ENCODE assay signal across 16 cellular contexts in the genomic region with DNA sequence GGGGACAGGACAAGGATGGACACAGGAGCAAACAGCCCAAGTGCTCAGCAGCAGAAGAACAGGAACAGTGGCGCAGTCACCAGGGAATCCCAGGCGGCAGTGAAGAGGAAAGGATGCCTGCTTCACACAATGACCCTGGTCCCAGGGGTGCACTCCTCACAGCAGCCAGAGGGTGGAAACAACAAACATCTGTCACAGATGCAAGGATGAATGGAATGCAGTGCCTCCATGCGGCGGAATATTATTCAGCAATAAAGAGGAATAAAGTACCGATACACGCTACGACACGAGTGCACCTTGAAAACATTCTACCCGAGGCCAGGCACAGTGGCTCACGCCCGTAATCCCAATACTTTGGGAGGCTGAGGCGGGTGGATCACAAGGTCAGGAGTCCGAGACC. TPM values are rescaled to one million over a fixed set of nuclear protein-coding genes. Genes with fewer than 3 reads are reported as not detected.
DNase-seq lines count a peak whose midpoint lies in the region; ATAC-seq and TF ChIP-seq lines count a peak whose summit lies in the region.
"Had no signal": no experiment of that assay in that cellular context is flagged by ENCODE, and none has a peak within 500 bp of the region (broad histone marks: within the 10 kb centered on the region; RNA-seq: fewer than 3 reads in every experiment).

No MANE protein-coding gene starts in this region.

- no peak overlapping the region for H3K4me2 ChIP-seq in Karpas-422 (ENCODE audit: low read depth, low read length, poor library complexity, severe bottlenecking)

- 79% methylated on average over 12 of the region's 13 CpGs for WGBS in esophagus muscularis mucosa

- no peak overlapping the region for H3K4me3 ChIP-seq in esophagus muscularis mucosa
- no peak overlapping the region for H3K4me3 ChIP-seq in upper lobe of right lung
- H3K4me3 ChIP-seq in Karpas-422 (ENCODE audit: low read length): no peak overlapping the region
- H3K4me3 ChIP-seq: A549, lung had no signal

- POLR2A ChIA-PET in activated CD4-positive, alpha-beta memory T cell treated with anti-CD3 and anti-CD28 coated beads for 36 hours (lab: Charles Lee): no interaction called here
- POLR2A ChIA-PET in activated CD4-positive, alpha-beta memory T cell treated with anti-CD3 and anti-CD28 coated beads, Interleukin-2, amount 10 ng/mL, durations not matched to agents 7 days and 5 days (lab: Charles Lee): no interaction called here

- intact Hi-C loops in activated CD4-positive, alpha-beta memory T cell treated with anti-CD3 and anti-CD28 coated beads for 36 hours (cut with micrococcal nuclease): no loop called here
- intact Hi-C loops in esophagus muscularis mucosa (cut with DNase I) (no loop called here), upper lobe of right lung (cut with DNase I) (no loop called here)

- peak overlapping the region; percentile 9 for H3K27ac Mint-ChIP-seq in activated CD4-positive, alpha-beta memory T cell treated with anti-CD3 and anti-CD28 coated beads for 36 hours
- no peak overlapping the region for H3K27ac Mint-ChIP-seq in activated CD4-positive, alpha-beta memory T cell treated with anti-CD3 and anti-CD28 coated beads, Interleukin-2, amount 10 ng/mL, durations not matched to agents 7 days and 5 days
- H3K27ac Mint-ChIP-seq in neural crest cell (ENCODE audit: unreplicated experiment): no peak overlapping the region
- no peak overlapping the region for H3K27ac Mint-ChIP-seq in natural killer cell treated with Interleukin-12 subunit alpha and Interleukin-12 subunit beta and Interleukin-15 and Interleukin-18, amount 100 ng/mL, for 72 hours

- no peak overlapping the region for H2AFZ ChIP-seq in Karpas-422 (ENCODE audit: low read length)

- peaks cover 65% of the 10 kb centered on the region for H3K79me2 ChIP-seq in Karpas-422 (ENCODE audit: low read length)

- H3K9me3 Mint-ChIP-seq in activated CD4-positive, alpha-beta memory T cell treated with anti-CD3 and anti-CD28 coated beads for 36 hours: no peaks in the 10 kb centered on the region
- no peaks in the 10 kb centered on the region for H3K9me3 Mint-ChIP-seq in activated CD4-positive, alpha-beta memory T cell treated with anti-CD3 and anti-CD28 coated beads, Interleukin-2, amount 10 ng/mL, durations not matched to agents 7 days and 5 days
- H3K9me3 Mint-ChIP-seq in neural crest cell: no peaks in the 10 kb centered on the region
- no peaks in the 10 kb centered on the region for H3K9me3 Mint-ChIP-seq in natural killer cell treated with Interleukin-12 subunit alpha and Interleukin-12 subunit beta and Interleukin-15 and Interleukin-18, amount 100 ng/mL, for 72 hours

- TF ChIP-seq POLR2A in esophagus muscularis mucosa (IDR thresholded peaks at IDR 0.05; ENCODE audit: low read depth): no peak

- H3K4me1 ChIP-seq in esophagus muscularis mucosa (peaks cover 63 to 80% (median 66%) of the 10 kb centered on the region in 4 donors), upper lobe of right lung (peaks cover 34% of the 10 kb centered on the region), Karpas-422 (ENCODE audit: low read length) (peaks cover 42% of the 10 kb centered on the region)

- H3K36me3 Mint-ChIP-seq in activated CD4-positive, alpha-beta memory T cell treated with anti-CD3 and anti-CD28 coated beads for 36 hours: peaks cover 29% of the 10 kb centered on the region
- H3K36me3 Mint-ChIP-seq in activated CD4-positive, alpha-beta memory T cell treated with anti-CD3 and anti-CD28 coated beads, Interleukin-2, amount 10 ng/mL, durations not matched to agents 7 days and 5 days (ENCODE audit: low read depth): peaks cover 43% of the 10 kb centered on the region
- peaks cover 12% of the 10 kb centered on the region for H3K36me3 Mint-ChIP-seq in neural crest cell (ENCODE audit: low read depth)
- H3K36me3 Mint-ChIP-seq in natural killer cell treated with Interleukin-12 subunit alpha and Interleukin-12 subunit beta and Interleukin-15 and Interleukin-18, amount 100 ng/mL, for 72 hours: no peaks in the 10 kb centered on the region

- H3K4me1 Mint-ChIP-seq in activated CD4-positive, alpha-beta memory T cell treated with anti-CD3 and anti-CD28 coated beads for 36 hours (ENCODE audit: low read depth): peaks cover 28% of the 10 kb centered on the region
- H3K4me1 Mint-ChIP-seq in activated CD4-positive, alpha-beta memory T cell treated with anti-CD3 and anti-CD28 coated beads, Interleukin-2, amount 10 ng/mL, durations not matched to agents 7 days and 5 days: peaks cover 30% of the 10 kb centered on the region
- peaks cover 41% of the 10 kb centered on the region for H3K4me1 Mint-ChIP-seq in neural crest cell
- peaks cover 24 to 25% of the 10 kb centered on the region in 2 donors for H3K4me1 Mint-ChIP-seq in natural killer cell treated with Interleukin-12 subunit alpha and Interleukin-12 subunit beta and Interleukin-15 and Interleukin-18, amount 100 ng/mL, for 72 hours (ENCODE audit: low read depth in 2 of 2)

- DNase-seq in activated CD4-positive, alpha-beta memory T cell treated with anti-CD3 and anti-CD28 coated beads for 36 hours: no peak
- DNase-seq in activated CD4-positive, alpha-beta memory T cell treated with anti-CD3 and anti-CD28 coated beads, Interleukin-2, amount 10 ng/mL, durations not matched to agents 7 days and 5 days: no peak
- DNase-seq in esophagus muscularis mucosa (ENCODE audit: extremely low spot score) (no peak), neural crest cell (ENCODE audit: low read depth, low spot score) (no peak), upper lobe of right lung (no peak), RKO (ENCODE audit: low spot score) (no peak), Karpas-422 (no peak)
- no peak for DNase-seq in natural killer cell treated with Interleukin-12 subunit alpha and Interleukin-12 subunit beta and Interleukin-15 and Interleukin-18, amount 100 ng/mL, for 72 hours (ENCODE audit: low spot score)
- DNase-seq: activated naive CD4-positive, alpha-beta T cell treated with Interleukin-2 at 50 U/mL for 16 hours; DND-41; Kasumi-1; NCI-H2081; posterior cingulate gyrus; stimulated activated CD4-positive, alpha-beta T cell treated with anti-CD3 and anti-CD28 coated beads, Interleukin-4, amount 100 ng/mL, for 4 hours had no signal

- H3K9me2 ChIP-seq in Karpas-422 (replicated peaks; ENCODE audit: insufficient read depth, low read length): no peaks in the 10 kb centered on the region

- no peak overlapping the region for H3K9ac ChIP-seq in Karpas-422 (ENCODE audit: low read length)

- peak overlapping the region; percentile 57 to 77 (median 60) for H3K27ac ChIP-seq in esophagus muscularis mucosa (replicated peaks in 1 of 4)
- H3K27ac ChIP-seq in upper lobe of right lung: peak overlapping the region; percentile 6
- no peak overlapping the region for H3K27ac ChIP-seq in Karpas-422 (ENCODE audit: low read length)
- H3K27ac ChIP-seq: A549 had no signal

- no peak for ATAC-seq in upper lobe of right lung
- ATAC-seq in natural killer cell treated with Interleukin-12 subunit alpha and Interleukin-12 subunit beta and Interleukin-15 and Interleukin-18, amount 100 ng/mL, for 72 hours: no peak

- CTCF ChIA-PET in activated CD4-positive, alpha-beta memory T cell treated with anti-CD3 and anti-CD28 coated beads for 36 hours (lab: Charles Lee): no interaction called here
- CTCF ChIA-PET in activated CD4-positive, alpha-beta memory T cell treated with anti-CD3 and anti-CD28 coated beads, Interleukin-2, amount 10 ng/mL, durations not matched to agents 7 days and 5 days (lab: Charles Lee): interaction anchor here (1.2 kb wide), 1 partner anchor 48 kb away, joined by 4 read pairs; no protein-coding TSS in a partner anchor

- peaks cover 35 to 75% (median 51%) of the 10 kb centered on the region in 4 donors for H3K36me3 ChIP-seq in esophagus muscularis mucosa
- H3K36me3 ChIP-seq in upper lobe of right lung: peaks cover 52% of the 10 kb centered on the region
- H3K36me3 ChIP-seq in Karpas-422 (ENCODE audit: insufficient read depth, low read length): peaks cover 3% of the 10 kb centered on the region; the same call in 1 of the 2 replicates

- no peaks in the 10 kb centered on the region for H3K27me3 Mint-ChIP-seq in activated CD4-positive, alpha-beta memory T cell treated with anti-CD3 and anti-CD28 coated beads for 36 hours
- no peaks in the 10 kb centered on the region for H3K27me3 Mint-ChIP-seq in activated CD4-positive, alpha-beta memory T cell treated with anti-CD3 and anti-CD28 coated beads, Interleukin-2, amount 10 ng/mL, durations not matched to agents 7 days and 5 days
- H3K27me3 Mint-ChIP-seq in neural crest cell (ENCODE audit: low read depth): no peaks in the 10 kb centered on the region
- no peaks in the 10 kb centered on the region for H3K27me3 Mint-ChIP-seq in natural killer cell treated with Interleukin-12 subunit alpha and Interleukin-12 subunit beta and Interleukin-15 and Interleukin-18, amount 100 ng/mL, for 72 hours

- peaks cover 33% of the 10 kb centered on the region for H4K20me1 ChIP-seq in Karpas-422 (ENCODE audit: insufficient read depth, low read depth, low read length)

- H3K27me3 ChIP-seq in esophagus muscularis mucosa (no peaks in the 10 kb centered on the region), upper lobe of right lung (no peaks in the 10 kb centered on the region), Karpas-422 (ENCODE audit: low read length) (no peaks in the 10 kb centered on the region)

- no peak for TF ChIP-seq EP300 in esophagus muscularis mucosa (IDR thresholded peaks at IDR 0.05)

- TF ChIP-seq CTCF in esophagus muscularis mucosa (IDR thresholded peaks at IDR 0.05): peak in 2 of 3 experiments; percentile 24 to 29
- peak; percentile 26 for TF ChIP-seq CTCF in neural crest cell (conservative IDR thresholded peaks at IDR 0.05)
- peak; percentile 15 for TF ChIP-seq CTCF in upper lobe of right lung (IDR thresholded peaks at IDR 0.05)

- H3K4me3 Mint-ChIP-seq in activated CD4-positive, alpha-beta memory T cell treated with anti-CD3 and anti-CD28 coated beads for 36 hours: no peak overlapping the region
- H3K4me3 Mint-ChIP-seq in activated CD4-positive, alpha-beta memory T cell treated with anti-CD3 and anti-CD28 coated beads, Interleukin-2, amount 10 ng/mL, durations not matched to agents 7 days and 5 days: no peak overlapping the region
- no peak overlapping the region for H3K4me3 Mint-ChIP-seq in neural crest cell
- no peak overlapping the region for H3K4me3 Mint-ChIP-seq in natural killer cell treated with Interleukin-12 subunit alpha and Interleukin-12 subunit beta and Interleukin-15 and Interleukin-18, amount 100 ng/mL, for 72 hours

- H3K9me3 ChIP-seq in esophagus muscularis mucosa (no peaks in the 10 kb centered on the region), upper lobe of right lung (no peaks in the 10 kb centered on the region), Karpas-422 (ENCODE audit: low read length) (no peaks in the 10 kb centered on the region)
- H3K9me3 ChIP-seq: A549 had no signal

RNA-seq across cellular contexts. Expression of a gene that starts 12.7 kb away (rescaled TPM):
- total RNA-seq in activated CD4-positive, alpha-beta memory T cell treated with anti-CD3 and anti-CD28 coated beads for 36 hours: 100 to 1,000 TPM; 104 to 105 TPM
- 100 to 1,000 TPM in 1 of 2 experiments, 10 to 100 TPM in 1; 99.9 to 102 TPM for total RNA-seq in activated CD4-positive, alpha-beta memory T cell treated with anti-CD3 and anti-CD28 coated beads, Interleukin-2, amount 10 ng/mL, durations not matched to agents 7 days and 5 days
- total RNA-seq in esophagus muscularis mucosa: 100 to 1,000 TPM in 1 of 4 donors, 10 to 100 TPM in 3; 67.9 to 102 (median 91.7) TPM
- 243 and 250 TPM in 2 replicates for total RNA-seq in neural crest cell
- total RNA-seq in upper lobe of right lung: 115 TPM
- total RNA-seq in Karpas-422 (2014; rRNA removed; shearing (Covaris generic); ENCODE audit: low replicate concordance): 193 and 213 TPM in 2 replicates
- total RNA-seq in natural killer cell treated with Interleukin-12 subunit alpha and Interleukin-12 subunit beta and Interleukin-15 and Interleukin-18, amount 100 ng/mL, for 72 hours: 100 to 1,000 TPM; 107 to 156 TPM

RNA-seq across cellular contexts. Expression of a gene that starts 31.7 kb away (rescaled TPM):
- 10 to 100 TPM; 24.4 to 26.6 TPM for total RNA-seq in activated CD4-positive, alpha-beta memory T cell treated with anti-CD3 and anti-CD28 coated beads for 36 hours
- 10 to 100 TPM; 45.9 to 49.3 TPM for total RNA-seq in activated CD4-positive, alpha-beta memory T cell treated with anti-CD3 and anti-CD28 coated beads, Interleukin-2, amount 10 ng/mL, durations not matched to agents 7 days and 5 days
- total RNA-seq in esophagus muscularis mucosa: 100 to 1,000 TPM in 1 of 4 donors, 10 to 100 TPM in 3; 39.4 to 108 (median 75.3) TPM
- total RNA-seq in neural crest cell: 58.3 and 60.3 TPM in 2 replicates
- total RNA-seq in upper lobe of right lung: 79.2 TPM
- 5.1 and 7.4 TPM in 2 replicates for total RNA-seq in Karpas-422 (2014; rRNA removed; shearing (Covaris generic); ENCODE audit: low replicate concordance)
- total RNA-seq in natural killer cell treated with Interleukin-12 subunit alpha and Interleukin-12 subunit beta and Interleukin-15 and Interleukin-18, amount 100 ng/mL, for 72 hours: 10 to 100 TPM; 59.4 to 59.8 TPM
